In genomic region chr6:35754452-35755321, GRCh38 we compare ENCODE assay signal across 1 cellular context.
TF ChIP-seq lines count a peak whose summit lies in the region.

No MANE protein-coding gene starts in this region.

TF ChIP-seq in GM23338, 12 proteins besides CTCF, POLR2A, EP300 and RAD21:
- no peak for TF ChIP-seq REST (IDR thresholded peaks at IDR 0.05; ENCODE audit: unreplicated experiment)
- TF ChIP-seq ZNF114 (CRISPR knock-in tag; IDR thresholded peaks at IDR 0.05) = no peak
- no peak for TF ChIP-seq JUNB (IDR thresholded peaks at IDR 0.05; ENCODE audit: unreplicated experiment)
- no peak for TF ChIP-seq CREB1 (CRISPR knock-in tag; IDR thresholded peaks at IDR 0.05; ENCODE audit: low read depth)
- no peak for TF ChIP-seq POLR2AphosphoS5 (IDR thresholded peaks at IDR 0.05; ENCODE audit: low read depth)
- TF ChIP-seq EZH2phosphoT487 (IDR thresholded peaks at IDR 0.05; ENCODE audit: unreplicated experiment) = no peak
- TF ChIP-seq STAT1 (IDR thresholded peaks at IDR 0.05; ENCODE audit: unreplicated experiment) = no peak
- no peak for TF ChIP-seq ZNF462 (CRISPR knock-in tag; IDR thresholded peaks at IDR 0.05)
TF ChIP-seq in GM23338: peak in this region for 0.
